1 cellular context compared by ENCODE assay signal in genomic region chr6:27133281-27134227, GRCh38.
TF ChIP-seq lines count a peak whose summit lies in the region.

No MANE protein-coding gene starts in this region.

TF ChIP-seq in K562, 482 proteins besides CTCF, POLR2A, EP300 and RAD21 (continued from another document):
- TF ChIP-seq ZNF512 (tag; IDR thresholded peaks at IDR 0.05) (no peak), HDGF (IDR thresholded peaks at IDR 0.05) (no peak), ZC3H4 (CRISPR knock-in tag; IDR thresholded peaks at IDR 0.05; ENCODE audit: borderline replicate concordance) (peak; percentile 100), KLF16 (IDR thresholded peaks at IDR 0.05) (no peak), BACH1 (tag; IDR thresholded peaks at IDR 0.05) (no peak), ZBTB9 (CRISPR knock-in tag; IDR thresholded peaks at IDR 0.05) (peak; percentile 96), POLR2AphosphoS2 (IDR thresholded peaks at IDR 0.05; ENCODE audit: low read length) (no peak; the same call in none of the 2 replicates), SRSF7 (optimal IDR thresholded peaks at IDR 0.05; ENCODE audit: low read depth, low read length) (no peak), NBN (IDR thresholded peaks at IDR 0.05; ENCODE audit: low read depth) (0 out of 2 replicates have a peak, but pooled peaks have one; percentile 18), ZNF449 (CRISPR knock-in tag; IDR thresholded peaks at IDR 0.05) (no peak), ASH1L (IDR thresholded peaks at IDR 0.05; ENCODE audit: borderline replicate concordance, low read depth, partially characterized antibody) (no peak), TFE3 (CRISPR knock-in tag; IDR thresholded peaks at IDR 0.05) (peak; percentile 52)
